ENCODE assay signal across 1 cellular context in genomic region chr6:24664049-24664987, GRCh38.
TF ChIP-seq lines count a peak whose summit lies in the region.

No MANE protein-coding gene starts in this region.

TF ChIP-seq in A549, 52 proteins besides CTCF, POLR2A, EP300 and RAD21:
- TF ChIP-seq RCOR1 (IDR thresholded peaks at IDR 0.05; ENCODE audit: low read depth, low read length), result no peak
- TF ChIP-seq E2F6 (IDR thresholded peaks at IDR 0.05; ENCODE audit: borderline replicate concordance, low read depth), result no peak
- TF ChIP-seq HEYL (CRISPR knock-in tag; IDR thresholded peaks at IDR 0.05), result no peak
- no peak for TF ChIP-seq TP53 (CRISPR knock-in tag; IDR thresholded peaks at IDR 0.05)
- no peak for TF ChIP-seq RARB (CRISPR knock-in tag; IDR thresholded peaks at IDR 0.05)
- no peak for TF ChIP-seq RNF2 (IDR thresholded peaks at IDR 0.05; ENCODE audit: borderline replicate concordance, low read depth)
- no peak for TF ChIP-seq NFE2L2 (conservative IDR thresholded peaks at IDR 0.05; ENCODE audit: low read length)
- TF ChIP-seq HOXB13 (CRISPR knock-in tag; IDR thresholded peaks at IDR 0.05; ENCODE audit: low read depth), result no peak
- TF ChIP-seq KDM5A (IDR thresholded peaks at IDR 0.05), result no peak
- no peak for TF ChIP-seq RFX5 (IDR thresholded peaks at IDR 0.05)
- no peak for TF ChIP-seq HOXB5 (CRISPR knock-in tag; IDR thresholded peaks at IDR 0.05)
- TF ChIP-seq ATOH8 (CRISPR knock-in tag; IDR thresholded peaks at IDR 0.05; ENCODE audit: low read depth), result no peak
- TF ChIP-seq, protein P1, sequence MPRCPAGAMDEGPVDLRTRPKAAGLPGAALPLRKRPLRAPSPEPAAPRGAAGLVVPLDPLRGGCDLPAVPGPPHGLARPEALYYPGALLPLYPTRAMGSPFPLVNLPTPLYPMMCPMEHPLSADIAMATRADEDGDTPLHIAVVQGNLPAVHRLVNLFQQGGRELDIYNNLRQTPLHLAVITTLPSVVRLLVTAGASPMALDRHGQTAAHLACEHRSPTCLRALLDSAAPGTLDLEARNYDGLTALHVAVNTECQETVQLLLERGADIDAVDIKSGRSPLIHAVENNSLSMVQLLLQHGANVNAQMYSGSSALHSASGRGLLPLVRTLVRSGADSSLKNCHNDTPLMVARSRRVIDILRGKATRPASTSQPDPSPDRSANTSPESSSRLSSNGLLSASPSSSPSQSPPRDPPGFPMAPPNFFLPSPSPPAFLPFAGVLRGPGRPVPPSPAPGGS (IDR thresholded peaks at IDR 0.05), result no peak
- no peak for TF ChIP-seq JUN (IDR thresholded peaks at IDR 0.05)
- TF ChIP-seq, protein P2, sequence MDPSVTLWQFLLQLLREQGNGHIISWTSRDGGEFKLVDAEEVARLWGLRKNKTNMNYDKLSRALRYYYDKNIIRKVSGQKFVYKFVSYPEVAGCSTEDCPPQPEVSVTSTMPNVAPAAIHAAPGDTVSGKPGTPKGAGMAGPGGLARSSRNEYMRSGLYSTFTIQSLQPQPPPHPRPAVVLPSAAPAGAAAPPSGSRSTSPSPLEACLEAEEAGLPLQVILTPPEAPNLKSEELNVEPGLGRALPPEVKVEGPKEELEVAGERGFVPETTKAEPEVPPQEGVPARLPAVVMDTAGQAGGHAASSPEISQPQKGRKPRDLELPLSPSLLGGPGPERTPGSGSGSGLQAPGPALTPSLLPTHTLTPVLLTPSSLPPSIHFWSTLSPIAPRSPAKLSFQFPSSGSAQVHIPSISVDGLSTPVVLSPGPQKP (IDR thresholded peaks at IDR 0.05; ENCODE audit: low read depth, low read length), result no peak
- TF ChIP-seq, protein P3, sequence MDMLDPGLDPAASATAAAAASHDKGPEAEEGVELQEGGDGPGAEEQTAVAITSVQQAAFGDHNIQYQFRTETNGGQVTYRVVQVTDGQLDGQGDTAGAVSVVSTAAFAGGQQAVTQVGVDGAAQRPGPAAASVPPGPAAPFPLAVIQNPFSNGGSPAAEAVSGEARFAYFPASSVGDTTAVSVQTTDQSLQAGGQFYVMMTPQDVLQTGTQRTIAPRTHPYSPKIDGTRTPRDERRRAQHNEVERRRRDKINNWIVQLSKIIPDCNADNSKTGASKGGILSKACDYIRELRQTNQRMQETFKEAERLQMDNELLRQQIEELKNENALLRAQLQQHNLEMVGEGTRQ (IDR thresholded peaks at IDR 0.05), result no peak
- no peak for TF ChIP-seq BHLHE40 (IDR thresholded peaks at IDR 0.05; ENCODE audit: low read depth, low read length)
- TF ChIP-seq CEBPB (IDR thresholded peaks at IDR 0.05), result no peak
- no peak for TF ChIP-seq FOXS1 (CRISPR knock-in tag; IDR thresholded peaks at IDR 0.05)
- no peak for TF ChIP-seq HDAC2 (IDR thresholded peaks at IDR 0.05)
